ENCODE assay signal across 13 cellular contexts in genomic region chr12:124852329-124852831, GRCh38. TPM values are rescaled to one million over a fixed set of nuclear protein-coding genes. Genes with fewer than 3 reads are reported as not detected.
A peak's percentile ranks its signal among the peaks of the same experiment; 100 is the strongest.
DNase-seq lines count a peak whose midpoint lies in the region; ATAC-seq, FAIRE-seq and TF ChIP-seq lines count a peak whose summit lies in the region.
"Had no signal": no experiment of that assay in that cellular context is flagged by ENCODE, and none has a peak within 500 bp of the region (broad histone marks: within the 10 kb centered on the region; RNA-seq: fewer than 3 reads in every experiment).

No MANE protein-coding gene starts in this region.

- H3K9ac ChIP-seq in BLaER1 treated with 17β-estradiol and CSF1 and Interleukin-3, amounts not matched to agents 10 nM and 100 nM: peak overlapping the region in 7 of 11 experiments; percentile 10 to 57 (median 43); a peak in 9 of 22 replicates
- H3K9ac ChIP-seq in kidney (ENCODE audit: low read length in 2 of 2): no peak overlapping the region
- H3K9ac ChIP-seq in mesendoderm (ENCODE audit: low read length): no peak overlapping the region

- H3K36me3 ChIP-seq in BLaER1 treated with 17β-estradiol and CSF1 and Interleukin-3, amounts not matched to agents 10 nM and 100 nM: peaks cover 3 to 95% (median 71%) of the 10 kb centered on the region in 11 experiments; a peak in 19 of 22 replicates
- H3K36me3 ChIP-seq in kidney (ENCODE audit: control insufficient read depth in 1 of 2, insufficient read depth in 2 of 2, low read length in 2 of 2) (no peaks in the 10 kb centered on the region), mesendoderm (ENCODE audit: control insufficient read depth, insufficient read depth, low read length) (peaks cover 2% of the 10 kb centered on the region)

- peaks cover 11% of the 10 kb centered on the region for H3K79me1 ChIP-seq in mesendoderm (ENCODE audit: low read length)

- no peak overlapping the region for H4K5ac ChIP-seq in mesendoderm (ENCODE audit: low read length)

- no peak overlapping the region for H3K4ac ChIP-seq in mesendoderm (ENCODE audit: low read depth, low read length)

- no peak overlapping the region for H4K8ac ChIP-seq in mesendoderm (ENCODE audit: low read depth, low read length)

- no peak overlapping the region for H2BK5ac ChIP-seq in mesendoderm (ENCODE audit: low read length)

- peaks cover 35 to 88% (median 69%) of the 10 kb centered on the region in 10 experiments for H3K4me1 ChIP-seq in BLaER1 treated with 17β-estradiol and CSF1 and Interleukin-3, amounts not matched to agents 10 nM and 100 nM
- H3K4me1 ChIP-seq in kidney (ENCODE audit: control insufficient read depth in 1 of 2, insufficient read depth in 1 of 2, low read depth in 1 of 2, low read length in 2 of 2) (peaks cover 0 to 9% of the 10 kb centered on the region in 2 donors), mesendoderm (ENCODE audit: control insufficient read depth, low read depth, low read length) (no peaks in the 10 kb centered on the region)

- no peak overlapping the region for H2BK120ac ChIP-seq in mesendoderm (ENCODE audit: low read depth, low read length)

- CTCF ChIA-PET in RWPE1 (lab: Yijun Ruan, JAX): no interaction called here

- H3K56ac ChIP-seq in mesendoderm (ENCODE audit: low read length): no peak overlapping the region

- peak overlapping the region in 9 of 11 experiments; percentile 33 to 93 (median 76); a peak in 17 of 22 replicates for H3K4me2 ChIP-seq in BLaER1 treated with 17β-estradiol and CSF1 and Interleukin-3, amounts not matched to agents 10 nM and 100 nM
- H3K4me2 ChIP-seq in mesendoderm (ENCODE audit: low read length): no peak overlapping the region

- WGBS in mesendoderm (ENCODE audit: extremely low coverage, insufficient coverage, low lambda C conversion rate): no CpG with 5 or more reads among the region's 13 CpGs

- H3K4me3 ChIP-seq in BLaER1 treated with 17β-estradiol and CSF1 and Interleukin-3, amounts not matched to agents 10 nM and 100 nM: peak overlapping the region in 4 of 10 experiments; percentile 23 to 31 (median 25); a peak in 4 of 20 replicates
- H3K4me3 ChIP-seq in kidney (ENCODE audit: low read length in 2 of 2) (no peak overlapping the region), mesendoderm (ENCODE audit: low read length) (no peak overlapping the region)

- peak overlapping the region in 10 of 11 experiments; percentile 20 to 78 (median 54); a peak in 17 of 22 replicates for H3K27ac ChIP-seq in BLaER1 treated with 17β-estradiol and CSF1 and Interleukin-3, amounts not matched to agents 10 nM and 100 nM
- H3K27ac ChIP-seq in RWPE1 (peak overlapping the region; percentile 34), kidney (ENCODE audit: low read depth in 2 of 2, low read length in 2 of 2) (peak overlapping the region in 1 of 2 donors; percentile 49), mesendoderm (ENCODE audit: low read depth, low read length) (no peak overlapping the region)

- peaks cover 12% of the 10 kb centered on the region for H3K79me2 ChIP-seq in mesendoderm (ENCODE audit: control insufficient read depth, insufficient read depth, low read length)

- no peak for DNase-seq in RWPE1 (ENCODE audit: low spot score)
- peak; percentile 82 for DNase-seq in Right ventricle myocardium superior
- no peak for DNase-seq in omental fat pad (ENCODE audit: low spot score)
- no peak for DNase-seq in kidney
- no peak for DNase-seq in NCI-H1436 treated with DMSO at 0.1 percent for 48 hours (lab: John Stamatoyannopoulos, UW)
- no peak for DNase-seq in mesendoderm
- DNase-seq: NCI-H2171 treated with DMSO at 0.1 percent for 48 hours; stimulated activated CD4-positive, alpha-beta T cell treated with anti-CD3 and anti-CD28 coated beads, Interleukin-4, amount 100 ng/mL, for 4 hours had no signal

- no peak overlapping the region for H2BK15ac ChIP-seq in mesendoderm (replicated peaks; ENCODE audit: low read depth)

- ATAC-seq in Right ventricle myocardium superior (ENCODE audit: poor library complexity) (peak; percentile 56), omental fat pad (ENCODE audit: low FRiP score) (peak; percentile 49), HG03280 (IDR thresholded peaks at IDR 0.05; ENCODE audit: unreplicated experiment) (no peak)

- no peak for FAIRE-seq in kidney (lab: Jason Lieb, UNC)
- FAIRE-seq: endothelial cell of umbilical vein, GM18507, H1 had no signal

- no peaks in the 10 kb centered on the region for H3K27me3 ChIP-seq in BLaER1 treated with 17β-estradiol and CSF1 and Interleukin-3, amounts not matched to agents 10 nM and 100 nM
- no peaks in the 10 kb centered on the region for H3K27me3 ChIP-seq in mesendoderm (ENCODE audit: insufficient read depth, low read length, poor library complexity)

- H3K23ac ChIP-seq in mesendoderm (ENCODE audit: low read length): no peak overlapping the region

- intact Hi-C loops in Right ventricle myocardium superior (cut with DNase I) (no loop called here), kidney (cut with DNase I) (no loop called here)

- no peak overlapping the region for H3K18ac ChIP-seq in mesendoderm (ENCODE audit: low read length)

- POLR2A ChIA-PET in RWPE1 (lab: Yijun Ruan, JAX; ENCODE audit: low non-redundant PET): no interaction called here

- no peak overlapping the region for H2AK5ac ChIP-seq in mesendoderm (ENCODE audit: low read length)

- H3K9me3 ChIP-seq in BLaER1 treated with 17β-estradiol and CSF1 and Interleukin-3, amounts not matched to agents 10 nM and 100 nM (replicated peaks in 1 of 11): no peaks in the 10 kb centered on the region
- H3K9me3 ChIP-seq in kidney (ENCODE audit: control insufficient read depth in 1 of 2, low read length in 2 of 2): no peaks in the 10 kb centered on the region

- TF ChIP-seq CTCF in RWPE1 (conservative IDR thresholded peaks at IDR 0.05; ENCODE audit: low read depth) (no peak), omental fat pad (IDR thresholded peaks at IDR 0.05) (no peak), kidney (IDR thresholded peaks at IDR 0.05; ENCODE audit: borderline replicate concordance, extremely low read depth, insufficient read depth) (no peak)

- peaks cover 0 to 100% (median 97%) of the 10 kb centered on the region in 11 experiments; a peak in 18 of 22 replicates for H4K20me1 ChIP-seq in BLaER1 treated with 17β-estradiol and CSF1 and Interleukin-3, amounts not matched to agents 10 nM and 100 nM

RNA-seq across cellular contexts. Expression of gene SCARB1, which starts 11.3 kb away (rescaled TPM):
- 12.7 TPM for total RNA-seq in Right ventricle myocardium superior
- total RNA-seq in omental fat pad: 10 to 100 TPM; 24.2 to 79.4 (median 59.4) TPM
- 13.2 TPM for total RNA-seq in kidney
- polyA plus RNA-seq in kidney (ENCODE audit: insufficient read depth, low read depth, low replicate concordance): 12.3 TPM
- polyA plus RNA-seq in mesendoderm (2013, experiment 1 of 2): 55.4 TPM
- 56.4 TPM for polyA plus RNA-seq in mesendoderm (2013, experiment 2 of 2)

Comparison
In these comparisons a context has a peak if more than half of its experiments do, and no peak if none do; other contexts are left out.
1. H3K9ac ChIP-seq: peak in BLaER1 treated with 17β-estradiol and CSF1 and Interleukin-3, amounts not matched to agents 10 nM and 100 nM (7 of 11); none in kidney (0 of 2) and mesendoderm (single experiment).